ENCODE assay signal across 1 cellular context in the genomic region with DNA sequence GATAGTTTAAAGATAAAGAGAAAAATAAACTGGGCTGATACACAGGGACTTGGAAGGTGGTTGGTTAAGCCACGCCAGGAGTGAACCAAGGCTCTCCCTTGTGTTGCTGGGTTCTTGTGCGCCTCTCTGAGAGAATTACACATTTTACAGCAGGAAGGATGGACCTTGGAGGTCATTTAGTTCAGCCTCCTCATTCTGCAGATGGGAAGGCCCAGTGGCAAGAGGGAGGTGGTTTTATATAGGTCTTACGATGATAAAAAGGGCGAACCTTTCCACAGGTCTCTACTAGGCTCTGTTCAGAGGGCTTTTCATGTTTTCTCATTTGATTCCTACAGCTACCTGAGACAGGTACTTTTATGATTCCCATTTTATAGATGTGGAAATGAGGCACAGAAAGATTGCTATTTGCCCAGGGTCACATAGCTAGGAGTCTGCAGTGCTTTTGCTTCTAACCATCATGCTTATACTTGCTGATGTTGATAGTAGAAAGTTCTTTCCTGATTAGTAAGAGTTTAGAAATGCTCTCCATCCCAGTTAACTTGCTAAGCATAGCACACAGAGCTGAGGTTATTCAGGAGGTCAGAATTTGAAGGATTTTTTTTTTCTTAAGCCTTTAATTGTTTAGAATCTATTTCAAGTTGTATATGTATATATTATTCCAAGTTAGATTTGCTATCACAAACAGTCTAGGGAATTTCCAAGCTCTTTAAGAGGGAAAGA.
TF ChIP-seq lines count a peak whose summit lies in the region.

No MANE protein-coding gene starts in this region.

TF ChIP-seq in SK-N-SH, 30 proteins besides CTCF, POLR2A, EP300 and RAD21 (continued from another document):
- TF ChIP-seq, protein P1, sequence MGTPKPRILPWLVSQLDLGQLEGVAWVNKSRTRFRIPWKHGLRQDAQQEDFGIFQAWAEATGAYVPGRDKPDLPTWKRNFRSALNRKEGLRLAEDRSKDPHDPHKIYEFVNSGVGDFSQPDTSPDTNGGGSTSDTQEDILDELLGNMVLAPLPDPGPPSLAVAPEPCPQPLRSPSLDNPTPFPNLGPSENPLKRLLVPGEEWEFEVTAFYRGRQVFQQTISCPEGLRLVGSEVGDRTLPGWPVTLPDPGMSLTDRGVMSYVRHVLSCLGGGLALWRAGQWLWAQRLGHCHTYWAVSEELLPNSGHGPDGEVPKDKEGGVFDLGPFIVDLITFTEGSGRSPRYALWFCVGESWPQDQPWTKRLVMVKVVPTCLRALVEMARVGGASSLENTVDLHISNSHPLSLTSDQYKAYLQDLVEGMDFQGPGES (IDR thresholded peaks at IDR 0.05; ENCODE audit: low read depth, low read length) = no peak
- no peak for TF ChIP-seq SIN3A (IDR thresholded peaks at IDR 0.05; ENCODE audit: borderline replicate concordance, low read depth, low read length)
- TF ChIP-seq SMC3 (IDR thresholded peaks at IDR 0.05; ENCODE audit: low read depth, low read length) = no peak
- TF ChIP-seq RFX5 (IDR thresholded peaks at IDR 0.05; ENCODE audit: low read length) = no peak
- TF ChIP-seq POLR2AphosphoS5 (IDR thresholded peaks at IDR 0.05; ENCODE audit: low read depth, low read length) = no peak
- TF ChIP-seq, protein P2, sequence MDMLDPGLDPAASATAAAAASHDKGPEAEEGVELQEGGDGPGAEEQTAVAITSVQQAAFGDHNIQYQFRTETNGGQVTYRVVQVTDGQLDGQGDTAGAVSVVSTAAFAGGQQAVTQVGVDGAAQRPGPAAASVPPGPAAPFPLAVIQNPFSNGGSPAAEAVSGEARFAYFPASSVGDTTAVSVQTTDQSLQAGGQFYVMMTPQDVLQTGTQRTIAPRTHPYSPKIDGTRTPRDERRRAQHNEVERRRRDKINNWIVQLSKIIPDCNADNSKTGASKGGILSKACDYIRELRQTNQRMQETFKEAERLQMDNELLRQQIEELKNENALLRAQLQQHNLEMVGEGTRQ (IDR thresholded peaks at IDR 0.05; ENCODE audit: borderline replicate concordance, low read depth, low read length) = no peak
- TF ChIP-seq MEF2A (IDR thresholded peaks at IDR 0.05; ENCODE audit: borderline replicate concordance, low read depth) = no peak
- no peak for TF ChIP-seq NFIC (IDR thresholded peaks at IDR 0.05; ENCODE audit: borderline replicate concordance)
- TF ChIP-seq FOXJ3 (CRISPR knock-in tag; IDR thresholded peaks at IDR 0.05) = no peak
- TF ChIP-seq, protein P3, sequence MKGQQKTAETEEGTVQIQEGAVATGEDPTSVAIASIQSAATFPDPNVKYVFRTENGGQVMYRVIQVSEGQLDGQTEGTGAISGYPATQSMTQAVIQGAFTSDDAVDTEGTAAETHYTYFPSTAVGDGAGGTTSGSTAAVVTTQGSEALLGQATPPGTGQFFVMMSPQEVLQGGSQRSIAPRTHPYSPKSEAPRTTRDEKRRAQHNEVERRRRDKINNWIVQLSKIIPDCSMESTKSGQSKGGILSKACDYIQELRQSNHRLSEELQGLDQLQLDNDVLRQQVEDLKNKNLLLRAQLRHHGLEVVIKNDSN (IDR thresholded peaks at IDR 0.05; ENCODE audit: borderline replicate concordance, low read depth) = no peak
- no peak for TF ChIP-seq GATA2 (CRISPR knock-in tag; IDR thresholded peaks at IDR 0.05)
- TF ChIP-seq TCF12 (IDR thresholded peaks at IDR 0.05) = no peak
